Comparison of ENCODE assay signal across 30 cellular contexts in the genomic region with DNA sequence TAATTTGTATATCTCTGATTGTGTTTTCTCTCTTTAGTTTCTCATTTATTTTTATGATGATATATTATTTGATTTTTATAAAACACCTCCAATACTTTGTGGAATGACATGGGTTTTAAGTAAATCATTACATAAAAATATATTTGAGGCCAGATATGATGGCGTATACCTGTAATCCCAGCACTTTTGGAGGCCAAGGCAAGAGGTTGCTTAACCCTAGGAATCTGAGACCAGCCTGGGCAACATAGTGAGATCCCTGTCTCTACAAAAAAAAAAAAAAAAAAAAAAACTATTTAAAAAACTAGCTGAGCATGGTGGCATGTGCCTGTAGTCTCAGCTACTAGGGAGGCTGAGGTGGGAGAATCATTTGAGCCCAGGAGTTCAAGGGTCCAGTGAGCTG.
"Had no signal": no experiment of that assay in that cellular context is flagged by ENCODE, and none has a peak within 500 bp of the region (broad histone marks: within the 10 kb centered on the region; RNA-seq: fewer than 3 reads in every experiment).

No MANE protein-coding gene starts in this region.

- H3K4me1 ChIP-seq: colonic mucosa, esophagus muscularis mucosa, esophagus squamous epithelium, foreskin keratinocyte, gastroesophageal sphincter had no signal

- FAIRE-seq: colon, endometrium, endothelial cell of umbilical vein, frontal cortex had no signal

- H3K9me3 Mint-ChIP-seq: dendritic cell treated with granulocyte-macrophage colony-stimulating factor and Interleukin-4, amounts not matched to agents 40 ng/mL and 50 ng/mL, for 4 days; effector memory CD8-positive, alpha-beta T cell; endodermal cell had no signal

- H3K9me3 ChIP-seq: colonic mucosa, esophagus muscularis mucosa, esophagus squamous epithelium, gastrocnemius medialis, gastroesophageal sphincter, heart left ventricle, heart right ventricle had no signal

- H3K4me1 Mint-ChIP-seq: endodermal cell had no signal

- DNase-seq: colonic mucosa; cortex of kidney; dermis blood vessel endothelial cell; dorsolateral prefrontal cortex; effector CD4-positive, alpha-beta T cell; effector CD8-positive, alpha-beta T cell; effector memory CD4-positive, alpha-beta T cell; effector memory CD8-positive, alpha-beta T cell; erythroblast; esophagus squamous epithelium; foreskin fibroblast; foreskin keratinocyte; foreskin melanocyte; gastrocnemius medialis; glutamatergic neuron; head of caudate nucleus; heart left ventricle; heart right ventricle had no signal

- H3K79me2 ChIP-seq: hepatocyte had no signal

- H3K27ac ChIP-seq: colonic mucosa, coronary artery, dorsolateral prefrontal cortex, epithelial cell of prostate, esophagus muscularis mucosa, esophagus squamous epithelium, foreskin keratinocyte, gastrocnemius medialis, gastroesophageal sphincter, heart left ventricle, heart right ventricle, hepatocyte had no signal

- ATAC-seq: effector memory CD8-positive, alpha-beta T cell; esophagus mucosa; foreskin keratinocyte; gastrocnemius medialis; gastroesophageal sphincter; heart left ventricle; heart right ventricle had no signal

- H3K27me3 ChIP-seq: colonic mucosa, esophagus squamous epithelium, gastrocnemius medialis, gastroesophageal sphincter, heart left ventricle, heart right ventricle, hepatocyte had no signal

- H3K4me2 ChIP-seq: hepatocyte had no signal

- H3K27ac Mint-ChIP-seq: dendritic cell treated with granulocyte-macrophage colony-stimulating factor and Interleukin-4, amounts not matched to agents 40 ng/mL and 50 ng/mL, for 4 days; effector memory CD8-positive, alpha-beta T cell; endodermal cell had no signal

- H3K27me3 Mint-ChIP-seq: dendritic cell treated with granulocyte-macrophage colony-stimulating factor and Interleukin-4, amounts not matched to agents 40 ng/mL and 50 ng/mL, for 4 days had no signal

- H3K36me3 ChIP-seq: colonic mucosa, esophagus muscularis mucosa, esophagus squamous epithelium, gastrocnemius medialis, gastroesophageal sphincter, heart left ventricle, heart right ventricle had no signal

- H3K4me3 Mint-ChIP-seq: dendritic cell treated with granulocyte-macrophage colony-stimulating factor and Interleukin-4, amounts not matched to agents 40 ng/mL and 50 ng/mL, for 4 days; effector memory CD8-positive, alpha-beta T cell; endodermal cell had no signal

- H3K4me3 ChIP-seq: colonic mucosa, coronary artery, dorsolateral prefrontal cortex, esophagus muscularis mucosa, esophagus squamous epithelium, gastrocnemius medialis, gastroesophageal sphincter, heart left ventricle, heart right ventricle, hepatocyte had no signal

- H2AFZ ChIP-seq: hepatocyte had no signal
